1 cellular context compared by ENCODE assay signal in the genomic region with DNA sequence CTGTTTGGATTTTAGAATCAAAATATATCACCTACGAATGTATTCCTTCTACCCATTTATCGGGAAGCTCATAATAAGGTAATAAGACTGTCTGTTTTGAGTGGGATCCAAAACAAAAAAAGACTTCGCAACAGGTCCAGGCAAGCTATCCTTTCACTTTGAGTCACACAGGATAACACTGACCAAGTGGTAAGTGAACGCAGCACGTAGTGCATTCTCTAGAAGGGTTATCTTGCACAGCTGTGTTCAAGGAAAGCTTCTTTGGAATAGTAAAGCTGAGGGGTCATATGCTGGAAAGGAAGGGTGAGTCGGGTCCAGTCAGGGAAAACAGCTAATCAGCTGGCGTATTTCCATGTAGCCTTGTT.
TF ChIP-seq lines count a peak whose summit lies in the region.

No MANE protein-coding gene starts in this region.

TF ChIP-seq in HEK293, 187 proteins besides CTCF, POLR2A, EP300 and RAD21:
- no peak for TF ChIP-seq ZBTB7A (tag by site-specific recombination; IDR thresholded peaks at IDR 0.05; ENCODE audit: low read depth)
- TF ChIP-seq ZSCAN5A (tag by site-specific recombination; IDR thresholded peaks at IDR 0.05), result no peak
- no peak for TF ChIP-seq MEIS1 (CRISPR knock-in tag; IDR thresholded peaks at IDR 0.05; ENCODE audit: borderline replicate concordance)
- TF ChIP-seq ZNF16 (tag by site-specific recombination; IDR thresholded peaks at IDR 0.05; ENCODE audit: low read depth), result no peak
- TF ChIP-seq SCRT1 (tag by site-specific recombination; IDR thresholded peaks at IDR 0.05; ENCODE audit: borderline replicate concordance), result 0 out of 2 replicates have a peak, but pooled peaks have one; percentile 40
- no peak for TF ChIP-seq ZNF561 (tag by site-specific recombination; IDR thresholded peaks at IDR 0.05; ENCODE audit: borderline replicate concordance)
- no peak for TF ChIP-seq ZSCAN18 (tag by site-specific recombination; IDR thresholded peaks at IDR 0.05)
- no peak for TF ChIP-seq ZNF747 (tag by site-specific recombination; IDR thresholded peaks at IDR 0.05)
- TF ChIP-seq, protein P1, sequence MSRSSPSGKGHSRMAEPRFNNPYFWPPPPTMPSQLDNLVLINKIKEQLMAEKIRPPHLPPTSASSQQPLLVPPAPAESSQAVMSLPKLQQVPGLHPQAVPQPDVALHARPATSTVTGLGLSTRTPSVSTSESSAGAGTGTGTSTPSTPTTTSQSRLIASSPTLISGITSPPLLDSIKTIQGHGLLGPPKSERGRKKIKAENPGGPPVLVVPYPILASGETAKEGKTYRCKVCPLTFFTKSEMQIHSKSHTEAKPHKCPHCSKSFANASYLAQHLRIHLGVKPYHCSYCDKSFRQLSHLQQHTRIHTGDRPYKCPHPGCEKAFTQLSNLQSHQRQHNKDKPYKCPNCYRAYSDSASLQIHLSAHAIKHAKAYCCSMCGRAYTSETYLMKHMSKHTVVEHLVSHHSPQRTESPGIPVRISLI (tag by site-specific recombination; IDR thresholded peaks at IDR 0.05), result no peak
- TF ChIP-seq TCF7L2 (IDR thresholded peaks at IDR 0.05; ENCODE audit: borderline replicate concordance, low read depth, low read length), result no peak
- peak; percentile 37; the same call in 1 of the 2 replicates for TF ChIP-seq SCRT2 (tag by site-specific recombination; IDR thresholded peaks at IDR 0.05)
- TF ChIP-seq ZNF624 (tag by site-specific recombination; IDR thresholded peaks at IDR 0.05), result no peak
- TF ChIP-seq ZNF692 (tag by site-specific recombination; IDR thresholded peaks at IDR 0.05), result no peak
